Comparison of ENCODE assay signal across 8 cellular contexts in the genomic region with DNA sequence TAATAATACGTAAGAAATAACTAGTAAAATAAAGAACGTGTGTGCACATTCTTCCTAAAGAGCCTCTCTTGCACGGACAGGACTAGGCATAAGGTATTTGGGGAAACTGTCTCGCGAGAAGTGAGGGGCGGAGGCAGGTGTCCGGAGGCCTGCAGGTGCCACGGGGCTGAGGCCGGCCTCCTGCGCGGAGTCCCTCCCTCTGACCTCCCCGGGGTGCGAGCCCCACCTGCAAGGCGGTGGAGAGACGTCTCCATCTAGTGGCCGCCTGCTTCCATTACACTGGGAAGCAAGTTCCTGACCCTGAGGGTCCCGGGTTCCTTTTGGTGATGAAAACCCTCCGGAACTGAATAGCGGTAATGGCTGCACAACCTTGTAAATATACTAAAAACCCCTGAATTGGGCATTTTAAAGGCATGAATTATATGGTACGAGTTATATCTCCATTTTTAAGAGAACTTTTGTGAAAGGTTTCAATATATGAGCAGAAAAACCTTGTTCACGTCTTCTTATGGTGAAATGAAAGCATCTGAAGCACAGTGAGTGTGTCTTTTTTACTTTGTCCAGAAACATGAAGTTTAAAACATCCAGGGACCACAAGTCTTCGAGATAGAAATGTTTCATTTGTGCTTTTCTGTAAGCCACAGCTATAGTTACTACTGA. TPM values are rescaled to one million over a fixed set of nuclear protein-coding genes. Genes with fewer than 3 reads are reported as not detected.
DNase-seq lines count a peak whose midpoint lies in the region; ATAC-seq, FAIRE-seq and TF ChIP-seq lines count a peak whose summit lies in the region.

No MANE protein-coding gene starts in this region.

- no peak overlapping the region for H3K27ac Mint-ChIP-seq in activated T-helper 17 cell treated with anti-CD3 and anti-CD28 coated beads, Interleukin-2, amount 50 U/mL, for 72 hours

- no peak overlapping the region for H3K27ac ChIP-seq in pancreas
- H3K27ac ChIP-seq in upper lobe of left lung = no peak overlapping the region

- TF ChIP-seq CTCF in pancreas (IDR thresholded peaks at IDR 0.05) = peak; percentile 77 to 97 (median 92)
- peak; percentile 85 to 96 (median 90) for TF ChIP-seq CTCF in upper lobe of left lung (IDR thresholded peaks at IDR 0.05)

- no peaks in the 10 kb centered on the region for H3K36me3 Mint-ChIP-seq in activated T-helper 17 cell treated with anti-CD3 and anti-CD28 coated beads, Interleukin-2, amount 50 U/mL, for 72 hours (ENCODE audit: low read depth)

- intact Hi-C loops in pancreas (cut with DNase I) = loop anchor here in 2 of 3 donors (5.0 kb wide), 1 partner anchor 262 kb away; no protein-coding TSS in a partner anchor

- FAIRE-seq in frontal cortex (lab: Jason Lieb, UNC) = no peak
- no peak for FAIRE-seq in pancreas (lab: Jason Lieb, UNC)

- H3K4me1 ChIP-seq in pancreas (no peaks in the 10 kb centered on the region), upper lobe of left lung (peaks cover 3 to 19% (median 16%) of the 10 kb centered on the region in 4 donors)

- 10 to 12% methylated on average over 22 of the region's 22 CpGs for WGBS in pancreas, 2 donors
- WGBS in upper lobe of left lung, 2 donors = 10 to 16% methylated on average over 15 to 22 of the region's 22 CpGs

- peak; percentile 68 for DNase-seq in COLO668 (lab: John Stamatoyannopoulos, UW; ENCODE audit: unreplicated experiment)
- peak; percentile 89 for DNase-seq in HuH-7 (ENCODE audit: low spot score)
- peak; percentile 56 for DNase-seq in RKO (ENCODE audit: low spot score)
- peak; percentile 76 to 86 for DNase-seq in frontal cortex (ENCODE audit: low spot score in 2 of 2)
- peak; percentile 24 to 81 (median 64) for DNase-seq in pancreas
- DNase-seq in upper lobe of left lung = peak; percentile 52 to 87

- H3K27me3 Mint-ChIP-seq in activated T-helper 17 cell treated with anti-CD3 and anti-CD28 coated beads, Interleukin-2, amount 50 U/mL, for 72 hours = peaks cover 8% of the 10 kb centered on the region

- H3K36me3 ChIP-seq in pancreas = no peaks in the 10 kb centered on the region
- H3K36me3 ChIP-seq in upper lobe of left lung = no peaks in the 10 kb centered on the region

- H3K4me3 Mint-ChIP-seq in activated T-helper 17 cell treated with anti-CD3 and anti-CD28 coated beads, Interleukin-2, amount 50 U/mL, for 72 hours = no peak overlapping the region

- H3K4me3 ChIP-seq in pancreas = no peak overlapping the region
- H3K4me3 ChIP-seq in upper lobe of left lung = no peak overlapping the region

- no peaks in the 10 kb centered on the region for H3K4me1 Mint-ChIP-seq in activated T-helper 17 cell treated with anti-CD3 and anti-CD28 coated beads, Interleukin-2, amount 50 U/mL, for 72 hours

- no peaks in the 10 kb centered on the region for H3K9me3 ChIP-seq in pancreas
- H3K9me3 ChIP-seq in upper lobe of left lung = no peaks in the 10 kb centered on the region

- H3K27me3 ChIP-seq in pancreas (no peaks in the 10 kb centered on the region), upper lobe of left lung (no peaks in the 10 kb centered on the region)

- TF ChIP-seq POLR2A in upper lobe of left lung (IDR thresholded peaks at IDR 0.05) = no peak

- no peak for TF ChIP-seq EP300 in upper lobe of left lung (IDR thresholded peaks at IDR 0.05)

- peak; percentile 87 for ATAC-seq in GM21360 (IDR thresholded peaks at IDR 0.05; ENCODE audit: unreplicated experiment)
- ATAC-seq in activated T-helper 17 cell treated with anti-CD3 and anti-CD28 coated beads, Interleukin-2, amount 50 U/mL, for 72 hours (replicated peaks) = peak; percentile 86
- peak; percentile 68 to 94 (median 93) for ATAC-seq in pancreas
- peak; percentile 82 to 93 for ATAC-seq in upper lobe of left lung (ENCODE audit: low FRiP score in 2 of 2)

- H3K9me3 Mint-ChIP-seq in activated T-helper 17 cell treated with anti-CD3 and anti-CD28 coated beads, Interleukin-2, amount 50 U/mL, for 72 hours = no peaks in the 10 kb centered on the region

RNA-seq across cellular contexts. Expression of a gene that starts 35.5 kb away (rescaled TPM):
- 10 to 100 TPM; 38.8 to 48.5 TPM for total RNA-seq in activated T-helper 17 cell treated with anti-CD3 and anti-CD28 coated beads, Interleukin-2, amount 50 U/mL, for 72 hours
- total RNA-seq in frontal cortex (16.7 TPM), pancreas (10 to 100 TPM in 4 of 6 donors, 1 to 10 TPM in 2; 9.8 to 13.8 (median 10.2) TPM), upper lobe of left lung (10 to 100 TPM; 21.3 to 44.7 (median 29.7) TPM)
- polyA plus RNA-seq in pancreas = 10 to 100 TPM; 12.5 to 14.4 TPM
